14 cellular contexts compared by ENCODE assay signal in genomic region chr12:65500121-65500846, GRCh38.
DNase-seq lines count a peak whose midpoint lies in the region; ATAC-seq, FAIRE-seq and TF ChIP-seq lines count a peak whose summit lies in the region.
"Had no signal": no experiment of that assay in that cellular context is flagged by ENCODE, and none has a peak within 500 bp of the region (broad histone marks: within the 10 kb centered on the region; RNA-seq: fewer than 3 reads in every experiment).

No MANE protein-coding gene starts in this region.

- no peak overlapping the region for H3K9ac ChIP-seq in keratinocyte (ENCODE audit: control insufficient read depth, extremely low read depth, insufficient read depth, low read length)

- no peaks in the 10 kb centered on the region for H3K79me2 ChIP-seq in keratinocyte (ENCODE audit: control insufficient read depth, insufficient read depth, low read length)

- peak; percentile 65 for FAIRE-seq in keratinocyte (lab: Jason Lieb, UNC)

- peak; percentile 39 for DNase-seq in ACHN
- peak; percentile 58 for DNase-seq in LoVo (ENCODE audit: low spot score)
- peak; percentile 58 for DNase-seq in astrocyte of the hippocampus (ENCODE audit: low read depth, low spot score)
- no peak for DNase-seq in keratinocyte (ENCODE audit: low read depth, low spot score)
- no peak for DNase-seq in WTC11 (ENCODE audit: low spot score)
- no peak for DNase-seq in activated CD4-positive, alpha-beta T cell treated with anti-CD3 and anti-CD28 coated beads for 1 hour
- no peak for DNase-seq in activated CD4-positive, alpha-beta T cell treated with anti-CD3 and anti-CD28 coated beads, Interleukin-2, amount 50 U/mL, for 48 hours
- DNase-seq in NCI-H524 treated with DMSO at 0.1 percent for 48 hours (lab: John Stamatoyannopoulos, UW) = no peak
- DNase-seq: Calu3; cortex of kidney; immature natural killer cell; stimulated activated CD4-positive, alpha-beta T cell treated with anti-CD3 and anti-CD28 coated beads, Interleukin-2, amount 100 ng/mL, for 24 hours; stimulated activated CD8-positive, alpha-beta memory T cell treated with anti-CD3 and anti-CD28 coated beads, Interleukin-4, amount 100 ng/mL, for 48 hours; SW 1271 had no signal

- peaks cover 2% of the 10 kb centered on the region; the same call in 1 of the 2 replicates for H3K4me1 Mint-ChIP-seq in WTC11

- in situ Hi-C loops in ACHN (cut with HindIII; ENCODE audit: low pct_ligation_motif_present, low pct_unique_long_range_greater_than_20kb, low sequenced_read_pairs) = no loop called here

- H3K4me3 ChIP-seq in keratinocyte (ENCODE audit: control insufficient read depth in 2 of 3, extremely low read depth in 1 of 3, insufficient read depth in 2 of 3, low read depth in 1 of 3, low read length in 3 of 3) = no peak overlapping the region

- no peaks in the 10 kb centered on the region for H4K20me1 ChIP-seq in keratinocyte (ENCODE audit: control insufficient read depth, extremely low read depth, insufficient read depth, low read length)

- no peaks in the 10 kb centered on the region for H3K9me3 Mint-ChIP-seq in WTC11
- H3K9me3 Mint-ChIP-seq: immature natural killer cell had no signal

- H3K4me2 ChIP-seq in keratinocyte (ENCODE audit: control insufficient read depth, extremely low read depth, insufficient read depth, low read depth, low read length) = no peak overlapping the region

- no peaks in the 10 kb centered on the region for H3K36me3 Mint-ChIP-seq in WTC11
- H3K36me3 Mint-ChIP-seq: immature natural killer cell had no signal

- H3K4me1 ChIP-seq in keratinocyte (ENCODE audit: control insufficient read depth, extremely low read depth, insufficient read depth, low read length) = peaks cover 7% of the 10 kb centered on the region

- no peaks in the 10 kb centered on the region; the same call in 1 of the 2 replicates for H3K27me3 Mint-ChIP-seq in WTC11 (ENCODE audit: low read depth)

- peaks cover 3% of the 10 kb centered on the region for H3K27me3 ChIP-seq in keratinocyte (ENCODE audit: control insufficient read depth, extremely low read depth, insufficient read depth, low read length)

- no peaks in the 10 kb centered on the region for H3K36me3 ChIP-seq in keratinocyte (ENCODE audit: control insufficient read depth in 2 of 2, extremely low read depth in 1 of 2, insufficient read depth in 2 of 2, low read length in 2 of 2)

- dilution Hi-C loops in keratinocyte (cut with MboI; ENCODE audit: extremely low pct_ligation_motif_present, low sequenced_read_pairs) = no loop called here

- H3K9me3 ChIP-seq in keratinocyte (ENCODE audit: control insufficient read depth, low read depth, low read length) = no peaks in the 10 kb centered on the region

- no peak for ATAC-seq in WTC11

- TF ChIP-seq CTCF in keratinocyte (optimal IDR thresholded peaks at IDR 0.05 in 1 of 3, IDR thresholded peaks at IDR 0.05 in 1 of 3, conservative IDR thresholded peaks at IDR 0.05 in 1 of 3; ENCODE audit: extremely low read depth in 1 of 3, insufficient read depth in 2 of 3, low read length in 3 of 3) (no peak), WTC11 (IDR thresholded peaks at IDR 0.05) (no peak)

- no peak overlapping the region for H2AFZ ChIP-seq in keratinocyte (ENCODE audit: control insufficient read depth, low read length)

- no peak overlapping the region for H3K27ac Mint-ChIP-seq in WTC11
- H3K27ac Mint-ChIP-seq: immature natural killer cell had no signal

- POLR2A ChIA-PET in WTC11 (lab: Charles Lee) = no interaction called here

- no peak overlapping the region for H3K4me3 Mint-ChIP-seq in WTC11
- H3K4me3 Mint-ChIP-seq: immature natural killer cell had no signal

- no peaks in the 10 kb centered on the region for H3K9me1 ChIP-seq in keratinocyte (ENCODE audit: control insufficient read depth, extremely low read depth, insufficient read depth, low read length)

- no peak overlapping the region for H3K27ac ChIP-seq in keratinocyte (ENCODE audit: control insufficient read depth, insufficient read depth, low read length)

- CTCF ChIA-PET in WTC11 (lab: Charles Lee) = no interaction called here

TF ChIP-seq in WTC11, 78 proteins besides CTCF, POLR2A, EP300 and RAD21 (continues in another document):
- no peak for TF ChIP-seq ETV6 (CRISPR knock-in tag; IDR thresholded peaks at IDR 0.05)
- TF ChIP-seq CBFB (CRISPR knock-in tag; IDR thresholded peaks at IDR 0.05; ENCODE audit: low read depth) = no peak
- no peak for TF ChIP-seq E2F1 (CRISPR knock-in tag; IDR thresholded peaks at IDR 0.05)
- TF ChIP-seq ZNF423 (CRISPR knock-in tag; IDR thresholded peaks at IDR 0.05) = no peak
- TF ChIP-seq, protein P1, sequence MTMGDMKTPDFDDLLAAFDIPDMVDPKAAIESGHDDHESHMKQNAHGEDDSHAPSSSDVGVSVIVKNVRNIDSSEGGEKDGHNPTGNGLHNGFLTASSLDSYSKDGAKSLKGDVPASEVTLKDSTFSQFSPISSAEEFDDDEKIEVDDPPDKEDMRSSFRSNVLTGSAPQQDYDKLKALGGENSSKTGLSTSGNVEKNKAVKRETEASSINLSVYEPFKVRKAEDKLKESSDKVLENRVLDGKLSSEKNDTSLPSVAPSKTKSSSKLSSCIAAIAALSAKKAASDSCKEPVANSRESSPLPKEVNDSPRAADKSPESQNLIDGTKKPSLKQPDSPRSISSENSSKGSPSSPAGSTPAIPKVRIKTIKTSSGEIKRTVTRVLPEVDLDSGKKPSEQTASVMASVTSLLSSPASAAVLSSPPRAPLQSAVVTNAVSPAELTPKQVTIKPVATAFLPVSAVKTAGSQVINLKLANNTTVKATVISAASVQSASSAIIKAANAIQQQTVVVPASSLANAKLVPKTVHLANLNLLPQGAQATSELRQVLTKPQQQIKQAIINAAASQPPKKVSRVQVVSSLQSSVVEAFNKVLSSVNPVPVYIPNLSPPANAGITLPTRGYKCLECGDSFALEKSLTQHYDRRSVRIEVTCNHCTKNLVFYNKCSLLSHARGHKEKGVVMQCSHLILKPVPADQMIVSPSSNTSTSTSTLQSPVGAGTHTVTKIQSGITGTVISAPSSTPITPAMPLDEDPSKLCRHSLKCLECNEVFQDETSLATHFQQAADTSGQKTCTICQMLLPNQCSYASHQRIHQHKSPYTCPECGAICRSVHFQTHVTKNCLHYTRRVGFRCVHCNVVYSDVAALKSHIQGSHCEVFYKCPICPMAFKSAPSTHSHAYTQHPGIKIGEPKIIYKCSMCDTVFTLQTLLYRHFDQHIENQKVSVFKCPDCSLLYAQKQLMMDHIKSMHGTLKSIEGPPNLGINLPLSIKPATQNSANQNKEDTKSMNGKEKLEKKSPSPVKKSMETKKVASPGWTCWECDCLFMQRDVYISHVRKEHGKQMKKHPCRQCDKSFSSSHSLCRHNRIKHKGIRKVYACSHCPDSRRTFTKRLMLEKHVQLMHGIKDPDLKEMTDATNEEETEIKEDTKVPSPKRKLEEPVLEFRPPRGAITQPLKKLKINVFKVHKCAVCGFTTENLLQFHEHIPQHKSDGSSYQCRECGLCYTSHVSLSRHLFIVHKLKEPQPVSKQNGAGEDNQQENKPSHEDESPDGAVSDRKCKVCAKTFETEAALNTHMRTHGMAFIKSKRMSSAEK (CRISPR knock-in tag; IDR thresholded peaks at IDR 0.05; ENCODE audit: borderline replicate concordance) = no peak
- TF ChIP-seq IRF1 (CRISPR knock-in tag; IDR thresholded peaks at IDR 0.05) = no peak
- TF ChIP-seq, protein P2, sequence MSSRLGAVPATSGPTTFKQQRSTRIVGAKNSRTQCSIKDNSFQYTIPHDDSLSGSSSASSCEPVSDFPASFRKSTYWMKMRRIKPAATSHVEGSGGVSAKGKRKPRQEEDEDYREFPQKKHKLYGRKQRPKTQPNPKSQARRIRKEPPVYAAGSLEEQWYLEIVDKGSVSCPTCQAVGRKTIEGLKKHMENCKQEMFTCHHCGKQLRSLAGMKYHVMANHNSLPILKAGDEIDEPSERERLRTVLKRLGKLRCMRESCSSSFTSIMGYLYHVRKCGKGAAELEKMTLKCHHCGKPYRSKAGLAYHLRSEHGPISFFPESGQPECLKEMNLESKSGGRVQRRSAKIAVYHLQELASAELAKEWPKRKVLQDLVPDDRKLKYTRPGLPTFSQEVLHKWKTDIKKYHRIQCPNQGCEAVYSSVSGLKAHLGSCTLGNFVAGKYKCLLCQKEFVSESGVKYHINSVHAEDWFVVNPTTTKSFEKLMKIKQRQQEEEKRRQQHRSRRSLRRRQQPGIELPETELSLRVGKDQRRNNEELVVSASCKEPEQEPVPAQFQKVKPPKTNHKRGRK (CRISPR knock-in tag; IDR thresholded peaks at IDR 0.05; ENCODE audit: borderline replicate concordance) = no peak
- no peak for TF ChIP-seq ERG (CRISPR knock-in tag; IDR thresholded peaks at IDR 0.05)
- TF ChIP-seq GABPB1 (CRISPR knock-in tag; IDR thresholded peaks at IDR 0.05) = no peak
- TF ChIP-seq CREM (CRISPR knock-in tag; IDR thresholded peaks at IDR 0.05) = no peak

Comparison
In these comparisons a context has a peak if more than half of its experiments do, and no peak if none do; other contexts are left out.
1. DNase-seq: peak in ACHN (single experiment), LoVo (single experiment) and astrocyte of the hippocampus (single experiment); none in keratinocyte (single experiment), WTC11 (single experiment), activated CD4-positive, alpha-beta T cell treated with anti-CD3 and anti-CD28 coated beads for 1 hour (single experiment), activated CD4-positive, alpha-beta T cell treated with anti-CD3 and anti-CD28 coated beads, Interleukin-2, amount 50 U/mL, for 48 hours (0 of 2) and NCI-H524 treated with DMSO at 0.1 percent for 48 hours (single experiment).